In genomic region chr10:12252882-12253546, GRCh38 we compare ENCODE assay signal across 1 cellular context.
TF ChIP-seq lines count a peak whose summit lies in the region.

No MANE protein-coding gene starts in this region.

TF ChIP-seq in GM12878, 131 proteins besides CTCF, POLR2A, EP300 and RAD21:
- TF ChIP-seq FOXM1 (IDR thresholded peaks at IDR 0.05; ENCODE audit: low read depth, low read length) (no peak), ETV6 (conservative IDR thresholded peaks at IDR 0.05 in 1 of 2, IDR thresholded peaks at IDR 0.05 in 1 of 2; ENCODE audit: borderline replicate concordance in 1 of 2, low read depth in 1 of 2) (no peak), CBX5 (IDR thresholded peaks at IDR 0.05; ENCODE audit: low read depth) (no peak), RUNX3 (IDR thresholded peaks at IDR 0.05; ENCODE audit: low read length) (peak; percentile 9; the same call in 1 of the 2 replicates), ZNF592 (IDR thresholded peaks at IDR 0.05) (no peak), ZNF687 (IDR thresholded peaks at IDR 0.05) (no peak), MEF2B (IDR thresholded peaks at IDR 0.05; ENCODE audit: partially characterized antibody, poor library complexity, severe bottlenecking) (no peak), ZBED1 (IDR thresholded peaks at IDR 0.05; ENCODE audit: borderline replicate concordance) (no peak), SMC3 (IDR thresholded peaks at IDR 0.05; ENCODE audit: borderline replicate concordance, low read length) (peak; percentile 69; the same call in 1 of the 2 replicates), EED (IDR thresholded peaks at IDR 0.05; ENCODE audit: low read depth) (no peak), HDGF (IDR thresholded peaks at IDR 0.05) (no peak), GABPA (IDR thresholded peaks at IDR 0.05; ENCODE audit: low read depth) (no peak), E2F8 (IDR thresholded peaks at IDR 0.05; ENCODE audit: low read depth, partially characterized antibody) (no peak), USF1 (IDR thresholded peaks at IDR 0.05; ENCODE audit: borderline replicate concordance, extremely low read length, insufficient read depth, low read depth, low read length) (no peak), PAX8 (IDR thresholded peaks at IDR 0.05) (no peak), ATF7 (IDR thresholded peaks at IDR 0.05; ENCODE audit: low read depth) (no peak), SP1 (IDR thresholded peaks at IDR 0.05; ENCODE audit: low read depth, low read length) (no peak), YY1 (IDR thresholded peaks at IDR 0.05; ENCODE audit: low read depth, low read length) (peak; percentile 49; the same call in 1 of the 2 replicates), SRF (IDR thresholded peaks at IDR 0.05; ENCODE audit: low read depth in 2 of 2, low read length in 2 of 2) (no peak), ZNF217 (IDR thresholded peaks at IDR 0.05) (no peak), FOS (IDR thresholded peaks at IDR 0.05; ENCODE audit: borderline replicate concordance, extremely low read depth, insufficient read length) (no peak)
TF ChIP-seq in GM12878: peak in this region for 3.
